ENCODE assay signal across 30 cellular contexts in genomic region chr9:34384368-34385165, GRCh38. TPM values are rescaled to one million over a fixed set of nuclear protein-coding genes. Genes with fewer than 3 reads are reported as not detected.
DNase-seq lines count a peak whose midpoint lies in the region; ATAC-seq and TF ChIP-seq lines count a peak whose summit lies in the region.
"Had no signal": no experiment of that assay in that cellular context is flagged by ENCODE, and none has a peak within 500 bp of the region (broad histone marks: within the 10 kb centered on the region; RNA-seq: fewer than 3 reads in every experiment).

No MANE protein-coding gene starts in this region.

- H3K9ac ChIP-seq in endodermal cell (ENCODE audit: extremely low read depth, low read length, poor library complexity, severe bottlenecking) = no peak overlapping the region
- H3K9ac ChIP-seq: BLaER1, parathyroid adenoma had no signal

- peaks cover 48% of the 10 kb centered on the region for H3K27me3 ChIP-seq in endodermal cell (ENCODE audit: control insufficient read depth, insufficient read depth, low read length, poor library complexity, severe bottlenecking)
- H3K27me3 ChIP-seq in right lobe of liver = no peaks in the 10 kb centered on the region
- no peaks in the 10 kb centered on the region for H3K27me3 ChIP-seq in SJCRH30
- H3K27me3 ChIP-seq: BLaER1, thyroid gland had no signal

- peak; percentile 6 to 41 (median 24) for ATAC-seq in right lobe of liver
- ATAC-seq: activated naive CD4-positive, alpha-beta T cell treated with anti-CD3 and anti-CD28 coated beads, Interleukin-2, amount 50 U/mL, for 72 hours; activated T-helper 17 cell treated with anti-CD3 and anti-CD28 coated beads, Interleukin-2, amount 50 U/mL, for 72 hours; Panc1; sciatic nerve had no signal

- TF ChIP-seq POLR2A in right lobe of liver (IDR thresholded peaks at IDR 0.05) = no peak

- H3K9me3 Mint-ChIP-seq in endodermal cell = no peaks in the 10 kb centered on the region
- H3K9me3 Mint-ChIP-seq: activated naive CD4-positive, alpha-beta T cell treated with anti-CD3 and anti-CD28 coated beads, Interleukin-2, amount 50 U/mL, for 72 hours; activated T-helper 17 cell treated with anti-CD3 and anti-CD28 coated beads, Interleukin-2, amount 50 U/mL, for 72 hours; dendritic cell treated with granulocyte-macrophage colony-stimulating factor and Interleukin-4, amounts not matched to agents 40 ng/mL and 50 ng/mL, for 4 days; nephron progenitor cell; stimulated activated naive CD8-positive, alpha-beta T cell treated with anti-CD3 and anti-CD28 coated beads, Interleukin-15, Interleukin-2, amounts not matched to agents 100 ng/mL and 50 ng/mL, for 24 hours had no signal

- H3K36me3 ChIP-seq in endodermal cell (ENCODE audit: control insufficient read depth, insufficient read depth, low read length) (no peaks in the 10 kb centered on the region), right lobe of liver (no peaks in the 10 kb centered on the region), SJCRH30 (no peaks in the 10 kb centered on the region)
- H3K36me3 ChIP-seq: BLaER1, thyroid gland had no signal

- 90 to 93% methylated on average over 1 to 7 of the region's 7 CpGs for WGBS in endodermal cell (ENCODE audit: insufficient coverage in 1 of 2, insufficient read length in 1 of 2), 2 experiments
- 56% methylated on average over 5 of the region's 7 CpGs for WGBS in right lobe of liver (ENCODE audit: insufficient coverage, low coverage, low lambda C conversion rate, missing lambda C conversion rate)

- peaks cover 8% of the 10 kb centered on the region for H3K4me1 Mint-ChIP-seq in endodermal cell

- no peaks in the 10 kb centered on the region for H3K36me3 Mint-ChIP-seq in endodermal cell (ENCODE audit: low read depth)
- H3K36me3 Mint-ChIP-seq: activated naive CD4-positive, alpha-beta T cell treated with anti-CD3 and anti-CD28 coated beads, Interleukin-2, amount 50 U/mL, for 72 hours had no signal

- H3K27ac Mint-ChIP-seq in endodermal cell = no peak overlapping the region
- H3K27ac Mint-ChIP-seq: activated naive CD4-positive, alpha-beta T cell treated with anti-CD3 and anti-CD28 coated beads, Interleukin-2, amount 50 U/mL, for 72 hours; activated T-helper 17 cell treated with anti-CD3 and anti-CD28 coated beads, Interleukin-2, amount 50 U/mL, for 72 hours; dendritic cell treated with granulocyte-macrophage colony-stimulating factor and Interleukin-4, amounts not matched to agents 40 ng/mL and 50 ng/mL, for 4 days; nephron progenitor cell; stimulated activated naive CD8-positive, alpha-beta T cell treated with anti-CD3 and anti-CD28 coated beads, Interleukin-15, Interleukin-2, amounts not matched to agents 100 ng/mL and 50 ng/mL, for 24 hours had no signal

- TF ChIP-seq CTCF in AG10803 (conservative IDR thresholded peaks at IDR 0.05; ENCODE audit: low read length) (no peak), endodermal cell (conservative IDR thresholded peaks at IDR 0.05) (no peak), right lobe of liver (IDR thresholded peaks at IDR 0.05) (no peak)

- no peak overlapping the region for H3K4me3 Mint-ChIP-seq in endodermal cell
- H3K4me3 Mint-ChIP-seq: activated T-helper 17 cell treated with anti-CD3 and anti-CD28 coated beads, Interleukin-2, amount 50 U/mL, for 72 hours; dendritic cell treated with granulocyte-macrophage colony-stimulating factor and Interleukin-4, amounts not matched to agents 40 ng/mL and 50 ng/mL, for 4 days; nephron progenitor cell; stimulated activated naive CD8-positive, alpha-beta T cell treated with anti-CD3 and anti-CD28 coated beads, Interleukin-15, Interleukin-2, amounts not matched to agents 100 ng/mL and 50 ng/mL, for 24 hours had no signal

- H3K27ac ChIP-seq in endodermal cell (ENCODE audit: low read depth, low read length) (no peak overlapping the region), right lobe of liver (peak overlapping the region in 1 of 3 donors; percentile 29), SJCRH30 (no peak overlapping the region)
- H3K27ac ChIP-seq: BLaER1, parathyroid adenoma, thyroid gland had no signal

- H3K4me1 ChIP-seq in endodermal cell (ENCODE audit: control insufficient read depth, insufficient read depth, low read length) (no peaks in the 10 kb centered on the region), right lobe of liver (peaks cover 0 to 17% (median 2%) of the 10 kb centered on the region in 4 donors), SJCRH30 (peaks cover 3% of the 10 kb centered on the region; the same call in 1 of the 2 replicates)
- H3K4me1 ChIP-seq: parathyroid adenoma had no signal

- H3K27me3 Mint-ChIP-seq in endodermal cell (ENCODE audit: insufficient read depth) = peaks cover 57% of the 10 kb centered on the region
- H3K27me3 Mint-ChIP-seq: activated T-helper 17 cell treated with anti-CD3 and anti-CD28 coated beads, Interleukin-2, amount 50 U/mL, for 72 hours; stimulated activated naive CD8-positive, alpha-beta T cell treated with anti-CD3 and anti-CD28 coated beads, Interleukin-15, Interleukin-2, amounts not matched to agents 100 ng/mL and 50 ng/mL, for 24 hours had no signal

- no peaks in the 10 kb centered on the region for H3K9me3 ChIP-seq in endodermal cell (ENCODE audit: control insufficient read depth, low read length)
- H3K9me3 ChIP-seq in right lobe of liver = no peaks in the 10 kb centered on the region
- no peaks in the 10 kb centered on the region for H3K9me3 ChIP-seq in SJCRH30 (replicated peaks)
- H3K9me3 ChIP-seq: BLaER1, thyroid gland had no signal

- DNase-seq in AG10803 (ENCODE audit: low read depth) (peak; percentile 26), LHCN-M2 (ENCODE audit: low read depth) (peak; percentile 42), endodermal cell (peak; percentile 15), right lobe of liver (peak in 1 of 3 donors; percentile 40), midbrain (lab: John Stamatoyannopoulos, UW) (no peak), EL (no peak), SJCRH30 (no peak)
- DNase-seq: ACHN; aorta; caudate nucleus; COR-L47; DMS79 treated with DMSO at 0.1 percent for 48 hours; NCI-H1048; NCI-H1694 treated with DMSO at 0.1 percent for 48 hours; NCI-H2171; NCI-H524; nephron progenitor cell; NK-92 treated with Interleukin-12 subunit alpha and Interleukin-12 subunit beta, amount 100 ng/mL, for 24 hours; SHP77; T1000; thyroid gland had no signal

- H3K4me3 ChIP-seq in AG10803 (ENCODE audit: low read length) = no peak overlapping the region
- H3K4me3 ChIP-seq in endodermal cell (ENCODE audit: low read length) = no peak overlapping the region
- no peak overlapping the region for H3K4me3 ChIP-seq in right lobe of liver
- H3K4me3 ChIP-seq in SJCRH30 = no peak overlapping the region
- H3K4me3 ChIP-seq: BLaER1, lung, thyroid gland had no signal

- intact Hi-C loops in right lobe of liver (cut with DNase I) = no loop called here

RNA-seq across cellular contexts. Expression of gene MYORG, which starts 7.9 kb away (rescaled TPM):
- total RNA-seq in LHCN-M2 (2014; rRNA removed) (1.2 and 1.5 TPM in 2 replicates), endodermal cell (10 to 100 TPM; 56.7 to 58.8 TPM), right lobe of liver (10 to 100 TPM; 27.1 to 73.6 (median 36.0) TPM)
- 1.9 TPM for polyA plus RNA-seq in LHCN-M2 (2012)
- polyA plus RNA-seq in endodermal cell (2013, experiment 1 of 2) = 10.2 TPM
- 10.9 TPM for polyA plus RNA-seq in endodermal cell (2013, experiment 2 of 2)
- 1.7 and 1.8 TPM in 2 replicates for total RNA-seq in SJCRH30 (2014; rRNA removed; shearing (Covaris generic))

RNA-seq across cellular contexts. Expression of gene NUDT2, which starts 55.2 kb away (rescaled TPM):
- total RNA-seq in LHCN-M2 (2014; rRNA removed) (21.5 and 30.6 TPM in 2 replicates), endodermal cell (10 to 100 TPM; 20.6 to 29.4 TPM), right lobe of liver (10 to 100 TPM in 4 of 6 experiments, 1 to 10 TPM in 2; 4.9 to 13.7 (median 11.2) TPM)
- polyA plus RNA-seq in LHCN-M2 (2012) = 44.6 TPM
- polyA plus RNA-seq in endodermal cell (2013, experiment 1 of 2) = 20.2 TPM
- 21.4 TPM for polyA plus RNA-seq in endodermal cell (2013, experiment 2 of 2)
- total RNA-seq in SJCRH30 (2014; rRNA removed; shearing (Covaris generic)) = 9.4 TPM in 2 replicates

RNA-seq across cellular contexts. Expression of gene KIF24, which starts 55.5 kb away (rescaled TPM):
- total RNA-seq in LHCN-M2 (2014; rRNA removed) (5.1 and 5.6 TPM in 2 replicates), endodermal cell (10 to 100 TPM in 1 of 2 donors, 1 to 10 TPM in 1; 7.7 to 10.6 TPM), right lobe of liver (under 1 TPM; 0.14 to 0.74 (median 0.24) TPM)
- 1.5 TPM for polyA plus RNA-seq in LHCN-M2 (2012)
- polyA plus RNA-seq in endodermal cell (2013, experiment 1 of 2) = 7.7 TPM
- polyA plus RNA-seq in endodermal cell (2013, experiment 2 of 2) = 8.1 TPM
- total RNA-seq in SJCRH30 (2014; rRNA removed; shearing (Covaris generic)) = 5.9 and 6.8 TPM in 2 replicates

Comparison
In these comparisons a context has a peak if more than half of its experiments do, and no peak if none do; other contexts are left out.
1. DNase-seq: peak in AG10803 (single experiment), LHCN-M2 (single experiment) and endodermal cell (single experiment); none in midbrain (single experiment), EL (single experiment) and SJCRH30 (0 of 2).
2. RNA of gene MYORG, which starts 7.9 kb away (total RNA-seq): 56.7 to 58.8 TPM in endodermal cell and 27.1 to 73.6 TPM in right lobe of liver; 1.7 to 1.8 TPM in SJCRH30 and 1.2 to 1.5 TPM in LHCN-M2; every median in the first group is over 10 times any median in the second.